8 cellular contexts compared by ENCODE assay signal in the genomic region with DNA sequence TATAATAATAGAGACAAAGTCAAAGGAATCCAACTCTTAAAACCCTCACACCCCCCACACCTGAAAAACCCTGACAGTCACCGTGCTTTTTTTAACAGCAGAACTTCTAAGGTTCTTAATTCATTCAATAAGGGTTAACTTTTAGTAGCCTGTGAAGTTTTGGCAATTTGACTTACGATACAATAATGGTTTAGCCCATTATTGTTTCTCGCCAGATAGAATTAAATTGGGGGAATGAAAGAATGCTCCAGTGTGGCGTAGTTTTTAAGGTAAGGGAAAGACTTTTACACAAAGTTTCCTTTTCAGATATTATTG. TPM values are rescaled to one million over a fixed set of nuclear protein-coding genes. Genes with fewer than 3 reads are reported as not detected.
A peak's percentile ranks its signal among the peaks of the same experiment; 100 is the strongest.
DNase-seq lines count a peak whose midpoint lies in the region; ATAC-seq and TF ChIP-seq lines count a peak whose summit lies in the region.

No MANE protein-coding gene starts in this region.

- H3K4me2 ChIP-seq in DND-41 (ENCODE audit: insufficient read depth, low read length): peak overlapping the region; percentile 98
- H3K4me2 ChIP-seq in neural progenitor cell: peak overlapping the region; percentile 99

- H3K9ac ChIP-seq in DND-41 (ENCODE audit: low read depth, low read length) (peak overlapping the region; percentile 80), duodenal mucosa (ENCODE audit: low read depth in 1 of 2, low read length in 2 of 2) (peak overlapping the region; percentile 97), neural progenitor cell (peak overlapping the region; percentile 97)

- H4K20me1 ChIP-seq in DND-41 (ENCODE audit: insufficient read depth, low read length) (no peaks in the 10 kb centered on the region), neural progenitor cell (ENCODE audit: low read depth) (no peaks in the 10 kb centered on the region)

- H3K27me3 ChIP-seq in DND-41 (ENCODE audit: insufficient read depth, low read length, poor library complexity): peaks cover 5% of the 10 kb centered on the region
- no peaks in the 10 kb centered on the region for H3K27me3 ChIP-seq in duodenal mucosa (ENCODE audit: control insufficient read depth in 1 of 2, insufficient read depth in 2 of 2, low read length in 2 of 2)
- no peaks in the 10 kb centered on the region for H3K27me3 ChIP-seq in neural progenitor cell

- peak; percentile 7; the same call in 2 of the 3 replicates for ATAC-seq in DND-41 (ENCODE audit: insufficient read depth, low read depth)
- no peak for ATAC-seq in HG03039 (IDR thresholded peaks at IDR 0.05; ENCODE audit: unreplicated experiment)

- no peaks in the 10 kb centered on the region for H3K9me3 Mint-ChIP-seq in neural progenitor cell

- H2AFZ ChIP-seq in DND-41 (ENCODE audit: low read depth, low read length): peak overlapping the region; percentile 89
- peak overlapping the region; percentile 97 for H2AFZ ChIP-seq in neural progenitor cell (replicated peaks)

- H3K4me1 Mint-ChIP-seq in neural progenitor cell: peaks cover 21% of the 10 kb centered on the region

- peaks cover 4% of the 10 kb centered on the region for H3F3A ChIP-seq in neural progenitor cell (ENCODE audit: low read depth)

- H3K4me3 ChIP-seq in DND-41 (ENCODE audit: low read depth in 1 of 2, low read length in 2 of 2) (peak overlapping the region; percentile 93 to 95), duodenal mucosa (ENCODE audit: low read depth in 1 of 2, low read length in 2 of 2) (peak overlapping the region; percentile 95 to 97), neural progenitor cell (peak overlapping the region; percentile 92)
- H3K4me3 ChIP-seq in Jurkat, Clone E6-1 (ENCODE audit: low read length): peak overlapping the region; percentile 90

- peak overlapping the region; percentile 89 for H3K27ac ChIP-seq in DND-41 (ENCODE audit: low read length)
- no peak overlapping the region for H3K27ac ChIP-seq in duodenal mucosa (ENCODE audit: low read depth, low read length)
- no peak overlapping the region for H3K27ac ChIP-seq in neural progenitor cell

- no peak overlapping the region for H3K27ac Mint-ChIP-seq in neural progenitor cell

- peaks cover 4% of the 10 kb centered on the region for H3K36me3 Mint-ChIP-seq in neural progenitor cell

- no peak for TF ChIP-seq CTCF in DND-41 (IDR thresholded peaks at IDR 0.05; ENCODE audit: borderline replicate concordance, extremely low read depth, low read length, poor library complexity, severe bottlenecking)
- TF ChIP-seq CTCF in neural progenitor cell (IDR thresholded peaks at IDR 0.05): no peak

- H3K9me3 ChIP-seq in DND-41 (ENCODE audit: insufficient read depth, low read length, severe bottlenecking): no peaks in the 10 kb centered on the region
- H3K9me3 ChIP-seq in duodenal mucosa (ENCODE audit: control insufficient read depth in 1 of 2, low read length in 2 of 2): no peaks in the 10 kb centered on the region
- no peaks in the 10 kb centered on the region for H3K9me3 ChIP-seq in neural progenitor cell (ENCODE audit: low read depth)

- peaks cover 27% of the 10 kb centered on the region for H3K79me2 ChIP-seq in DND-41 (ENCODE audit: insufficient read depth, low read length)
- peaks cover 35% of the 10 kb centered on the region for H3K79me2 ChIP-seq in neural progenitor cell (ENCODE audit: low read depth)

- H3K27me3 Mint-ChIP-seq in neural progenitor cell (ENCODE audit: insufficient read depth, low read depth): peaks cover 3% of the 10 kb centered on the region

- H3K4me1 ChIP-seq in DND-41 (ENCODE audit: insufficient read depth, low read length) (peaks cover 32% of the 10 kb centered on the region), duodenal mucosa (ENCODE audit: control insufficient read depth in 1 of 2, insufficient read depth in 2 of 2, low read length in 2 of 2) (peaks cover 8 to 14% of the 10 kb centered on the region in 2 donors), neural progenitor cell (peaks cover 9% of the 10 kb centered on the region)

- DNase-seq in DND-41: no peak
- DNase-seq in Jurkat, Clone E6-1 (ENCODE audit: low read depth, low spot score): no peak
- DNase-seq in neural progenitor cell (ENCODE audit: low spot score): peak; percentile 19
- no peak for DNase-seq in NCI-H187 (lab: John Stamatoyannopoulos, UW)
- no peak for DNase-seq in NCI-H774 (lab: John Stamatoyannopoulos, UW)
- DNase-seq in NCI-H1694 (lab: John Stamatoyannopoulos, UW): no peak

- H3K4me3 Mint-ChIP-seq in neural progenitor cell: peak overlapping the region; percentile 99

- peaks cover 35% of the 10 kb centered on the region for H3K36me3 ChIP-seq in DND-41 (ENCODE audit: insufficient read depth, low read length)
- H3K36me3 ChIP-seq in duodenal mucosa (ENCODE audit: control insufficient read depth in 1 of 2, insufficient read depth in 2 of 2, low read length in 2 of 2): peaks cover 3 to 13% of the 10 kb centered on the region in 2 donors
- peaks cover 8% of the 10 kb centered on the region for H3K36me3 ChIP-seq in neural progenitor cell

RNA-seq across cellular contexts. Expression of a gene that starts 0.6 kb away (rescaled TPM):
- 161 TPM for polyA plus RNA-seq in Jurkat, Clone E6-1 (2012; ENCODE audit: insufficient read depth, insufficient read length)
- 37.4 and 53.5 TPM in 2 replicates for total RNA-seq in neural progenitor cell (ENCODE audit: low replicate concordance)

RNA-seq across cellular contexts. Expression of a gene that starts 59.8 kb away (rescaled TPM):
- not detected for polyA plus RNA-seq in Jurkat, Clone E6-1 (2012; ENCODE audit: insufficient read depth, insufficient read length)
- total RNA-seq in neural progenitor cell (ENCODE audit: low replicate concordance): 0.06 and 0.15 TPM in 2 replicates
